ENCODE assay signal across 1 cellular context in genomic region chr19:18304496-18305312, GRCh38.
TF ChIP-seq lines count a peak whose summit lies in the region.

No MANE protein-coding gene starts in this region.

TF ChIP-seq in GM23338, 12 proteins besides CTCF, POLR2A, EP300 and RAD21 (continued from another document):
- TF ChIP-seq ETS1 (IDR thresholded peaks at IDR 0.05) (no peak), EZH2 (IDR thresholded peaks at IDR 0.05; ENCODE audit: low read depth, unreplicated experiment) (no peak), ZNF331 (CRISPR knock-in tag; IDR thresholded peaks at IDR 0.05; ENCODE audit: low read depth) (no peak), POLR2AphosphoS5 (IDR thresholded peaks at IDR 0.05; ENCODE audit: low read depth) (0 out of 2 replicates have a peak, but pooled peaks have one; percentile 27), ZNF462 (CRISPR knock-in tag; IDR thresholded peaks at IDR 0.05) (no peak), ZNF114 (CRISPR knock-in tag; IDR thresholded peaks at IDR 0.05) (no peak), NANOG (IDR thresholded peaks at IDR 0.05; ENCODE audit: borderline replicate concordance) (no peak), REST (IDR thresholded peaks at IDR 0.05; ENCODE audit: unreplicated experiment) (no peak)
TF ChIP-seq in GM23338: peak in this region for 2.
